Comparison of ENCODE assay signal across 1 cellular context in genomic region chr17:32286518-32286900, GRCh38.
TF ChIP-seq lines count a peak whose summit lies in the region.

No MANE protein-coding gene starts in this region.

TF ChIP-seq in K562, 482 proteins besides CTCF, POLR2A, EP300 and RAD21 (continued from another document):
- TF ChIP-seq, protein P1, sequence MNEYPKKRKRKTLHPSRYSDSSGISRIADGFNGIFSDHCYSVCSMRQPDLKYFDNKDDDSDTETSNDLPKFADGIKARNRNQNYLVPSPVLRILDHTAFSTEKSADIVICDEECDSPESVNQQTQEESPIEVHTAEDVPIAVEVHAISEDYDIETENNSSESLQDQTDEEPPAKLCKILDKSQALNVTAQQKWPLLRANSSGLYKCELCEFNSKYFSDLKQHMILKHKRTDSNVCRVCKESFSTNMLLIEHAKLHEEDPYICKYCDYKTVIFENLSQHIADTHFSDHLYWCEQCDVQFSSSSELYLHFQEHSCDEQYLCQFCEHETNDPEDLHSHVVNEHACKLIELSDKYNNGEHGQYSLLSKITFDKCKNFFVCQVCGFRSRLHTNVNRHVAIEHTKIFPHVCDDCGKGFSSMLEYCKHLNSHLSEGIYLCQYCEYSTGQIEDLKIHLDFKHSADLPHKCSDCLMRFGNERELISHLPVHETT (CRISPR knock-in tag; conservative IDR thresholded peaks at IDR 0.05 in 1 of 2, IDR thresholded peaks at IDR 0.05 in 1 of 2), result no peak
- TF ChIP-seq FOXM1 (IDR thresholded peaks at IDR 0.05; ENCODE audit: low read depth) (0 out of 2 replicates have a peak, but pooled peaks have one; percentile 38), FOXM1 (CRISPR knock-in tag; IDR thresholded peaks at IDR 0.05; ENCODE audit: low read depth) (no peak), POLR2AphosphoS5 (IDR thresholded peaks at IDR 0.05; ENCODE audit: control insufficient read depth, insufficient read depth, low read depth, low read length) (peak; percentile 55; the same call in 1 of the 2 replicates), ILK (tag; IDR thresholded peaks at IDR 0.05; ENCODE audit: borderline replicate concordance, low read depth) (no peak), NFE2L1 (tag; IDR thresholded peaks at IDR 0.05; ENCODE audit: borderline replicate concordance, low read depth) (peak; percentile 72; the same call in 1 of the 2 replicates), ATF3 (IDR thresholded peaks at IDR 0.05) (peak; percentile 68), ATF3 (CRISPR knock-in tag; conservative IDR thresholded peaks at IDR 0.05) (no peak), MCM2 (IDR thresholded peaks at IDR 0.05; ENCODE audit: low read depth) (no peak), JUND (IDR thresholded peaks at IDR 0.05; ENCODE audit: borderline replicate concordance, low read depth, low read length) (peak; percentile 90), JUND (tag; IDR thresholded peaks at IDR 0.05; ENCODE audit: borderline replicate concordance, low read depth, low read length) (peak; percentile 80; the same call in 2 of the 3 replicates), ZEB2 (IDR thresholded peaks at IDR 0.05) (peak; percentile 92)
- TF ChIP-seq, protein P2, sequence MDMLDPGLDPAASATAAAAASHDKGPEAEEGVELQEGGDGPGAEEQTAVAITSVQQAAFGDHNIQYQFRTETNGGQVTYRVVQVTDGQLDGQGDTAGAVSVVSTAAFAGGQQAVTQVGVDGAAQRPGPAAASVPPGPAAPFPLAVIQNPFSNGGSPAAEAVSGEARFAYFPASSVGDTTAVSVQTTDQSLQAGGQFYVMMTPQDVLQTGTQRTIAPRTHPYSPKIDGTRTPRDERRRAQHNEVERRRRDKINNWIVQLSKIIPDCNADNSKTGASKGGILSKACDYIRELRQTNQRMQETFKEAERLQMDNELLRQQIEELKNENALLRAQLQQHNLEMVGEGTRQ (CRISPR knock-in tag; IDR thresholded peaks at IDR 0.05), result no peak
TF ChIP-seq in K562: peak in this region for 67.
